In genomic region chr5:156925767-156926166, GRCh38 we compare ENCODE assay signal across 10 cellular contexts. TPM values are rescaled to one million over a fixed set of nuclear protein-coding genes. Genes with fewer than 3 reads are reported as not detected.
DNase-seq lines count a peak whose midpoint lies in the region; FAIRE-seq and TF ChIP-seq lines count a peak whose summit lies in the region.
"Not testable (repeated sequence)": the region's sequence is repeated elsewhere in the genome, so short reads cannot be mapped to it uniquely, and the experiment has no call there.
"Had no signal": no experiment of that assay in that cellular context is flagged by ENCODE, and none has a peak within 500 bp of the region (broad histone marks: within the 10 kb centered on the region; RNA-seq: fewer than 3 reads in every experiment).

No MANE protein-coding gene starts in this region.

- not testable (repeated sequence) for H3K79me2 ChIP-seq in KMS-11 (ENCODE audit: insufficient read depth, low read depth); H1 (ENCODE audit: control insufficient read depth in 1 of 2, insufficient read depth in 2 of 2, low read length in 2 of 2); neural progenitor cell (ENCODE audit: low read depth)

- not testable (repeated sequence) for H2BK120ac ChIP-seq in H1 (replicated peaks; ENCODE audit: low read depth, low read length)

- not testable (repeated sequence) for H2AK5ac ChIP-seq in H1 (ENCODE audit: low read depth, low read length)

- not testable (repeated sequence) for H3K27me3 Mint-ChIP-seq in T-helper 1 cell treated with Interleukin-12 subunit alpha and Interleukin-12 subunit beta and Interleukin-4 antibody, amounts not matched to agents 30 μg/mL and 1 μg/mL, for 36 hours (ENCODE audit: low read depth); activated CD4-positive, alpha-beta T cell treated with anti-CD3 and anti-CD28 coated beads, Interleukin-2, amount 10 ng/mL, durations not matched to agents 24 days and 14 days; neural progenitor cell (ENCODE audit: insufficient read depth, low read depth)

- H3K23ac ChIP-seq in H1 (ENCODE audit: insufficient read length) = not testable (repeated sequence)

- not testable (repeated sequence) for DNase-seq in GM06990 (ENCODE audit: extremely low read depth, insufficient read length); activated CD4-positive, alpha-beta T cell treated with anti-CD3 and anti-CD28 coated beads, Interleukin-2, amount 10 ng/mL, durations not matched to agents 24 days and 14 days; neural progenitor cell (ENCODE audit: low spot score)
- DNase-seq in NCI-H748 (lab: John Stamatoyannopoulos, UW; ENCODE audit: unreplicated experiment) (peak; percentile 14), H1 (ENCODE audit: low read depth in 1 of 2, low spot score in 2 of 2) (peak in 1 of 2 experiments; percentile 52)

- H3K36me3 ChIP-seq in GM06990 (ENCODE audit: control insufficient read depth, insufficient read depth, low read length); KMS-11 (ENCODE audit: insufficient read depth); H1 (ENCODE audit: control insufficient read depth in 2 of 4, insufficient read depth in 4 of 4, low read length in 3 of 4); neural progenitor cell: not testable (repeated sequence)

- H3K23me2 ChIP-seq in H1 (ENCODE audit: low read depth, low read length) = not testable (repeated sequence)

- peak overlapping the region; percentile 55 for H3K27ac Mint-ChIP-seq in T-helper 1 cell treated with Interleukin-12 subunit alpha and Interleukin-12 subunit beta and Interleukin-4 antibody, amounts not matched to agents 30 μg/mL and 1 μg/mL, for 36 hours
- peak overlapping the region; percentile 72 for H3K27ac Mint-ChIP-seq in activated CD4-positive, alpha-beta T cell treated with anti-CD3 and anti-CD28 coated beads, Interleukin-2, amount 10 ng/mL, durations not matched to agents 24 days and 14 days
- H3K27ac Mint-ChIP-seq in neural progenitor cell = not testable (repeated sequence)

- not testable (repeated sequence) for H3K4me3 Mint-ChIP-seq in T-helper 1 cell treated with Interleukin-12 subunit alpha and Interleukin-12 subunit beta and Interleukin-4 antibody, amounts not matched to agents 30 μg/mL and 1 μg/mL, for 36 hours; activated CD4-positive, alpha-beta T cell treated with anti-CD3 and anti-CD28 coated beads, Interleukin-2, amount 10 ng/mL, durations not matched to agents 24 days and 14 days; neural progenitor cell

- not testable (repeated sequence) for H3K9me3 ChIP-seq in H1 (ENCODE audit: insufficient read depth in 2 of 2, low read depth in 1 of 2, low read length in 1 of 2); neural progenitor cell (ENCODE audit: low read depth)

- H3K4ac ChIP-seq in H1 (replicated peaks; ENCODE audit: insufficient read length, low read depth, low read length) = not testable (repeated sequence)

- not testable (repeated sequence) for H3K9ac ChIP-seq in KMS-11; H1 (replicated peaks in 1 of 4; ENCODE audit: extremely low read depth in 1 of 4, low read depth in 3 of 4, low read length in 3 of 4); neural progenitor cell

- peaks cover 99% of the 10 kb centered on the region for H3K4me1 ChIP-seq in KMS-11 (ENCODE audit: low read depth, poor library complexity, severe bottlenecking)
- not testable (repeated sequence) for H3K4me1 ChIP-seq in H1 (replicated peaks in 1 of 4; ENCODE audit: control insufficient read depth in 3 of 4, insufficient read depth in 4 of 4, low read length in 3 of 4); neural progenitor cell

- FAIRE-seq in H1 (lab: Jason Lieb, UNC) = not testable (repeated sequence)

- not testable (repeated sequence) for TF ChIP-seq EP300 in H1 (IDR thresholded peaks at IDR 0.05; ENCODE audit: borderline replicate concordance in 1 of 2, low read depth in 2 of 2, low read length in 2 of 2)

- not testable (repeated sequence) for H4K5ac ChIP-seq in H1 (ENCODE audit: insufficient read length, low read depth, low read length)

- POLR2A ChIA-PET in H1 (lab: Charles Lee; ENCODE audit: partially characterized antibody) = not testable (repeated sequence)

- H3K27me3 ChIP-seq in GM06990 (replicated peaks; ENCODE audit: control insufficient read depth, insufficient read depth, low read length); KMS-11 (ENCODE audit: insufficient read depth, low read depth); H1 (replicated peaks in 1 of 4; ENCODE audit: control insufficient read depth in 3 of 4, extremely low read depth in 1 of 4, insufficient read depth in 3 of 4, low read length in 3 of 4); neural progenitor cell: not testable (repeated sequence)

- peak; percentile 18 to 36; a peak in 2 of 4 replicates for TF ChIP-seq RAD21 in H1 (IDR thresholded peaks at IDR 0.05 in 1 of 2, conservative IDR thresholded peaks at IDR 0.05 in 1 of 2; ENCODE audit: low read depth in 2 of 2, low read length in 2 of 2)

- H3K4me2 ChIP-seq in KMS-11 = 0 out of 2 replicates have a peak overlapping the region, but pooled peaks have one; percentile 9
- H3K4me2 ChIP-seq in H1 (ENCODE audit: insufficient read depth in 1 of 2, low read depth in 2 of 2, low read length in 2 of 2); neural progenitor cell: not testable (repeated sequence)

- H3K18ac ChIP-seq in H1 (ENCODE audit: extremely low read depth, low read length) = not testable (repeated sequence)

- not testable (repeated sequence) for H4K91ac ChIP-seq in H1 (replicated peaks; ENCODE audit: insufficient read length, low read length)

- not testable (repeated sequence) for H3K4me3 ChIP-seq in GM06990 (replicated peaks; ENCODE audit: low read depth, low read length); KMS-11 (IDR thresholded peaks at IDR 0.05; ENCODE audit: insufficient read depth, low read depth, low read length); H1 (ENCODE audit: extremely low read depth in 1 of 4, insufficient read depth in 2 of 4, low read depth in 3 of 4, low read length in 4 of 4); neural progenitor cell

- H3F3A ChIP-seq in neural progenitor cell (ENCODE audit: low read depth) = not testable (repeated sequence)

- not testable (repeated sequence) for H3K9me3 Mint-ChIP-seq in T-helper 1 cell treated with Interleukin-12 subunit alpha and Interleukin-12 subunit beta and Interleukin-4 antibody, amounts not matched to agents 30 μg/mL and 1 μg/mL, for 36 hours; neural progenitor cell
- peaks cover 15% of the 10 kb centered on the region for H3K9me3 Mint-ChIP-seq in activated CD4-positive, alpha-beta T cell treated with anti-CD3 and anti-CD28 coated beads, Interleukin-2, amount 10 ng/mL, durations not matched to agents 24 days and 14 days

- CTCF ChIA-PET in H1 (lab: Charles Lee; ENCODE audit: partially characterized antibody) = interaction anchor here (0.6 to 1.5 kb wide), 5 partner anchors 10 to 262 kb away, joined by 3 to 4 read pairs (median 3); no protein-coding TSS in a partner anchor

- H3K14ac ChIP-seq in H1 (ENCODE audit: insufficient read length) = not testable (repeated sequence)

- TF ChIP-seq POLR2A in H1 (IDR thresholded peaks at IDR 0.05; ENCODE audit: control extremely low read depth in 1 of 2, low read depth in 2 of 2, low read length in 2 of 2) = not testable (repeated sequence)

- H3K4me1 Mint-ChIP-seq in T-helper 1 cell treated with Interleukin-12 subunit alpha and Interleukin-12 subunit beta and Interleukin-4 antibody, amounts not matched to agents 30 μg/mL and 1 μg/mL, for 36 hours (ENCODE audit: low read depth) = peaks cover 72% of the 10 kb centered on the region
- H3K4me1 Mint-ChIP-seq in activated CD4-positive, alpha-beta T cell treated with anti-CD3 and anti-CD28 coated beads, Interleukin-2, amount 10 ng/mL, durations not matched to agents 24 days and 14 days = peaks cover 71% of the 10 kb centered on the region
- not testable (repeated sequence) for H3K4me1 Mint-ChIP-seq in neural progenitor cell

- H4K20me1 ChIP-seq in KMS-11 (ENCODE audit: insufficient read depth); H1 (replicated peaks in 1 of 2; ENCODE audit: control insufficient read depth in 1 of 2, insufficient read depth in 2 of 2, low read length in 2 of 2); neural progenitor cell (ENCODE audit: low read depth): not testable (repeated sequence)

- H2AFZ ChIP-seq in KMS-11 (ENCODE audit: low read depth); H1 (ENCODE audit: low read length): not testable (repeated sequence)
- H2AFZ ChIP-seq in neural progenitor cell (replicated peaks) = peak overlapping the region; percentile 93

- TF ChIP-seq CTCF in GM06990 (IDR thresholded peaks at IDR 0.05; ENCODE audit: insufficient read depth, low read length, poor library complexity, severe bottlenecking) = peak; percentile 17
- peak; percentile 26; the same call in 1 of the 3 replicates for TF ChIP-seq CTCF in GM12872 (IDR thresholded peaks at IDR 0.05; ENCODE audit: insufficient read depth, low read depth, low read length)
- not testable (repeated sequence) for TF ChIP-seq CTCF in KMS-11 (conservative IDR thresholded peaks at IDR 0.05; ENCODE audit: low read depth, low read length)
- peak in 2 of 3 experiments; percentile 23 to 27; a peak in 2 of 4 replicates for TF ChIP-seq CTCF in H1 (IDR thresholded peaks at IDR 0.05; ENCODE audit: control extremely low read depth in 1 of 3, insufficient read depth in 1 of 3, low read depth in 1 of 3, low read length in 3 of 3)
- TF ChIP-seq CTCF in neural progenitor cell (IDR thresholded peaks at IDR 0.05) = peak; percentile 49

- H2BK15ac ChIP-seq in H1 (ENCODE audit: low read length) = not testable (repeated sequence)

- intact Hi-C loops in activated CD4-positive, alpha-beta T cell treated with anti-CD3 and anti-CD28 coated beads, Interleukin-2, amount 10 ng/mL, durations not matched to agents 24 days and 14 days (cut with micrococcal nuclease) = not testable (repeated sequence)

- H3K56ac ChIP-seq in H1 (replicated peaks; ENCODE audit: insufficient read length, low read depth, low read length) = not testable (repeated sequence)

- H2BK5ac ChIP-seq in H1 (ENCODE audit: low read depth, low read length) = not testable (repeated sequence)

- peaks cover 31% of the 10 kb centered on the region for H3K36me3 Mint-ChIP-seq in T-helper 1 cell treated with Interleukin-12 subunit alpha and Interleukin-12 subunit beta and Interleukin-4 antibody, amounts not matched to agents 30 μg/mL and 1 μg/mL, for 36 hours (ENCODE audit: low read depth)
- peaks cover 27% of the 10 kb centered on the region for H3K36me3 Mint-ChIP-seq in activated CD4-positive, alpha-beta T cell treated with anti-CD3 and anti-CD28 coated beads, Interleukin-2, amount 10 ng/mL, durations not matched to agents 24 days and 14 days (ENCODE audit: low read depth)
- H3K36me3 Mint-ChIP-seq in neural progenitor cell = not testable (repeated sequence)

- not testable (repeated sequence) for H2BK20ac ChIP-seq in H1 (ENCODE audit: low read length)

- not testable (repeated sequence) for H3K79me1 ChIP-seq in H1 (ENCODE audit: low read depth, low read length)

- 80% methylated on average over 4 of the region's 4 CpGs; no CpG with 5 or more reads in 1 of the 2 experiments for WGBS in H1 (ENCODE audit: extremely low coverage in 1 of 2, insufficient coverage in 1 of 2, insufficient read length in 1 of 2, insufficient replicate concordance in 2 of 2, low coverage in 1 of 2, low lambda C conversion rate in 2 of 2, missing lambda C conversion rate in 1 of 2), 2 experiments

- H2BK12ac ChIP-seq in H1 (ENCODE audit: low read depth, low read length) = not testable (repeated sequence)

- H3K27ac ChIP-seq in KMS-11; H1 (ENCODE audit: low read depth, low read length); neural progenitor cell: not testable (repeated sequence)

- not testable (repeated sequence) for H4K8ac ChIP-seq in H1 (ENCODE audit: extremely low read depth, insufficient read depth, low read length)

RNA-seq across cellular contexts. Expression of gene TIMD4, which starts 37.3 kb away (rescaled TPM):
- 13.9 and 15.1 TPM in 2 replicates for total RNA-seq in activated CD4-positive, alpha-beta T cell treated with anti-CD3 and anti-CD28 coated beads, Interleukin-2, amount 10 ng/mL, durations not matched to agents 24 days and 14 days
- total RNA-seq in H1 (2021; fragmentation: NEBNext Ultra II Directional; extraction: Animal tissue kit (Norgen Biotek cat#: 25700)) = not detected in 2 replicates
- not detected in 2 replicates for polyA plus RNA-seq in H1 (2011; rRNA removed)
- polyA plus RNA-seq in H1 (2011; cell fraction: cytosol; rRNA removed) = not detected
- polyA plus RNA-seq in H1 (2011; cell fraction: nucleus; rRNA removed) = not detected
- not detected in 4 replicates for polyA plus RNA-seq in H1 (2012, experiment 1 of 2)
- polyA plus RNA-seq in H1 (2012, experiment 2 of 2) = not detected
- 0.04 TPM for polyA plus RNA-seq in H1 (2013, experiment 1 of 2)
- polyA plus RNA-seq in H1 (2013, experiment 2 of 2) = 0.07 TPM
- not detected in 2 replicates for polyA minus RNA-seq in H1 (2011; rRNA and poly(A)+ RNA removed)
- not detected for polyA minus RNA-seq in H1 (2011; cell fraction: cytosol; rRNA and poly(A)+ RNA removed)
- not detected for polyA minus RNA-seq in H1 (2011; cell fraction: nucleus; rRNA and poly(A)+ RNA removed)
- total RNA-seq in neural progenitor cell (ENCODE audit: low replicate concordance) = not detected in 2 replicates
- total RNA-seq: HepG2 had no signal
- polyA plus RNA-seq: IgD-negative memory B cell had no signal

Comparison
In these comparisons a context has a peak if more than half of its experiments do, and no peak if none do; other contexts are left out.
1. RNA of gene TIMD4, which starts 37.3 kb away (total RNA-seq): 13.9 to 15.1 TPM in activated CD4-positive, alpha-beta T cell treated with anti-CD3 and anti-CD28 coated beads, Interleukin-2, amount 10 ng/mL, durations not matched to agents 24 days and 14 days; not detected in H1 and not detected in neural progenitor cell; every median in the first group is over 10 times any median in the second.